ENCODE assay signal across 10 cellular contexts in genomic region chr1:26274801-26275425, GRCh38. TPM values are rescaled to one million over a fixed set of nuclear protein-coding genes. Genes with fewer than 3 reads are reported as not detected.
A peak's percentile ranks its signal among the peaks of the same experiment; 100 is the strongest.
DNase-seq lines count a peak whose midpoint lies in the region; ATAC-seq, FAIRE-seq and TF ChIP-seq lines count a peak whose summit lies in the region.
"Had no signal": no experiment of that assay in that cellular context is flagged by ENCODE, and none has a peak within 500 bp of the region (broad histone marks: within the 10 kb centered on the region; RNA-seq: fewer than 3 reads in every experiment).

No MANE protein-coding gene starts in this region.

- H3K4me2 ChIP-seq in GM23248 (ENCODE audit: unreplicated experiment) = peak overlapping the region; percentile 73

- no peak for FAIRE-seq in RCC 7860 (lab: Jason Lieb, UNC)

- no peaks in the 10 kb centered on the region for H3K9me3 Mint-ChIP-seq in chondrocyte (ENCODE audit: low read depth)

- peaks cover 55% of the 10 kb centered on the region for H3F3A ChIP-seq in GM23248 (ENCODE audit: insufficient read depth)

- in situ Hi-C loops in GM23248 (cut with MboI) = no loop called here

- H3K36me3 ChIP-seq in GM23248 (ENCODE audit: low read depth) (no peaks in the 10 kb centered on the region), psoas muscle (ENCODE audit: insufficient read depth in 1 of 2, low read depth in 1 of 2) (peaks cover 7 to 73% of the 10 kb centered on the region in 2 donors)

- no peaks in the 10 kb centered on the region for H4K20me1 ChIP-seq in GM23248 (ENCODE audit: insufficient read depth)

- 65 to 71% methylated on average over 11 of the region's 11 CpGs for WGBS in GM23248 (ENCODE audit: low coverage in 1 of 2, low lambda C conversion rate in 2 of 2, missing lambda C conversion rate in 2 of 2), 2 experiments
- WGBS in psoas muscle, 3 donors = 76 to 88% (median 79%) methylated on average over 9 to 11 of the region's 11 CpGs

- H3K27ac Mint-ChIP-seq in chondrocyte (ENCODE audit: unreplicated experiment) = peak overlapping the region; percentile 55

- H3K27me3 ChIP-seq in GM23248 (replicated peaks; ENCODE audit: insufficient read depth) = no peaks in the 10 kb centered on the region
- H3K27me3 ChIP-seq in psoas muscle (ENCODE audit: insufficient read depth in 3 of 3, low read length in 2 of 3) = no peaks in the 10 kb centered on the region

- peak overlapping the region; percentile 75 for H3K9ac ChIP-seq in GM23248

- H3K9me3 ChIP-seq in GM23248 (ENCODE audit: low read depth) = no peaks in the 10 kb centered on the region
- no peaks in the 10 kb centered on the region for H3K9me3 ChIP-seq in psoas muscle

- ATAC-seq in psoas muscle (no peak), GM18909 (IDR thresholded peaks at IDR 0.05; ENCODE audit: poor library complexity, unreplicated experiment) (no peak)

- H3K4me1 Mint-ChIP-seq in chondrocyte (ENCODE audit: low read depth) = peaks cover 54% of the 10 kb centered on the region

- H3K79me2 ChIP-seq in GM23248 (ENCODE audit: insufficient read depth) = no peaks in the 10 kb centered on the region

- DNase-seq in GM23248 (peak; percentile 61), RCC 7860 (ENCODE audit: low spot score) (peak; percentile 51), chondrocyte (ENCODE audit: low spot score) (no peak), psoas muscle (no peak), glomerular visceral epithelial cell (ENCODE audit: extremely low spot score) (no peak), COR-L47 (lab: John Stamatoyannopoulos, UW) (no peak), DMS153 treated with DMSO at 0.1 percent for 48 hours (lab: John Stamatoyannopoulos, UW; ENCODE audit: unreplicated experiment) (no peak)

- intact Hi-C loops in psoas muscle (cut with DNase I) = loop anchor here in 1 of 2 donors (1.0 to 5.0 kb wide), 2 partner anchors 38 to 46 kb away; no protein-coding TSS in a partner anchor

- peaks cover 48% of the 10 kb centered on the region for H3K4me1 ChIP-seq in GM23248 (ENCODE audit: insufficient read depth)
- H3K4me1 ChIP-seq in psoas muscle = peaks cover 66% of the 10 kb centered on the region

- H3K9me2 ChIP-seq in GM23248 (ENCODE audit: insufficient read depth) = no peaks in the 10 kb centered on the region

- H3K27me3 Mint-ChIP-seq in chondrocyte (ENCODE audit: low read depth) = no peaks in the 10 kb centered on the region

- H3K27ac ChIP-seq in GM23248 = peak overlapping the region; percentile 95
- H3K27ac ChIP-seq in psoas muscle = peak overlapping the region; percentile 92

- TF ChIP-seq CTCF in chondrocyte (IDR thresholded peaks at IDR 0.05) (no peak), psoas muscle (IDR thresholded peaks at IDR 0.05) (no peak)

- H3K4me3 ChIP-seq in GM23248 (no peak overlapping the region), psoas muscle (no peak overlapping the region)

- peaks cover 15% of the 10 kb centered on the region for H3K36me3 Mint-ChIP-seq in chondrocyte (ENCODE audit: low read depth)

- H2AFZ ChIP-seq in GM23248 = peak overlapping the region; percentile 73

- H3K4me3 Mint-ChIP-seq in chondrocyte (ENCODE audit: unreplicated experiment) = no peak overlapping the region

RNA-seq across cellular contexts. Expression of gene SH3BGRL3, which starts 5.0 kb away (rescaled TPM):
- 212 and 240 TPM in 2 replicates for total RNA-seq in GM23248 (2014; rRNA removed; shearing (Covaris generic))
- polyA plus RNA-seq in GM23248 (2016; fragmentation: Nextera tagmentation; extraction: Ambion mirVana) = 2,795 and 2,825 TPM in 2 replicates
- total RNA-seq in chondrocyte = 156 to 175 TPM (median 162 TPM) in 3 replicates
- 10 to 100 TPM; 21.4 to 30.6 (median 22.6) TPM for total RNA-seq in psoas muscle
- polyA plus RNA-seq in psoas muscle = 10 to 100 TPM; 10.9 to 78.1 (median 18.2) TPM

RNA-seq across cellular contexts. Expression of gene UBXN11, which starts 31.5 kb away (rescaled TPM):
- 4.8 and 5.8 TPM in 2 replicates for total RNA-seq in GM23248 (2014; rRNA removed; shearing (Covaris generic))
- 11.1 and 12.7 TPM in 2 replicates for polyA plus RNA-seq in GM23248 (2016; fragmentation: Nextera tagmentation; extraction: Ambion mirVana)
- 8.7 to 20.4 TPM (median 8.7 TPM) in 3 replicates for total RNA-seq in chondrocyte
- 1 to 10 TPM; 3.5 to 7.0 (median 3.9) TPM for total RNA-seq in psoas muscle
- 1 to 10 TPM; 3.9 to 6.8 (median 5.8) TPM for polyA plus RNA-seq in psoas muscle

RNA-seq across cellular contexts. Expression of gene CEP85, which starts 40.9 kb away (rescaled TPM):
- 6.2 TPM in 2 replicates for total RNA-seq in GM23248 (2014; rRNA removed; shearing (Covaris generic))
- 4.6 and 5.0 TPM in 2 replicates for polyA plus RNA-seq in GM23248 (2016; fragmentation: Nextera tagmentation; extraction: Ambion mirVana)
- 13.1 to 18.2 TPM (median 13.7 TPM) in 3 replicates for total RNA-seq in chondrocyte
- 10 to 100 TPM; 16.0 to 52.5 (median 41.1) TPM for total RNA-seq in psoas muscle
- 10 to 100 TPM; 14.8 to 24.2 (median 18.0) TPM for polyA plus RNA-seq in psoas muscle

RNA-seq across cellular contexts. Expression of gene CD52, which starts 42.8 kb away (rescaled TPM):
- total RNA-seq in GM23248 (2014; rRNA removed; shearing (Covaris generic)) = not detected in 2 replicates
- polyA plus RNA-seq in GM23248 (2016; fragmentation: Nextera tagmentation; extraction: Ambion mirVana) = not detected in 2 replicates
- total RNA-seq in chondrocyte = not detected in 3 replicates
- total RNA-seq in psoas muscle = 1 to 10 TPM; 2.1 to 4.2 (median 4.1) TPM
- polyA plus RNA-seq in psoas muscle = 1 to 10 TPM; 2.9 to 3.9 (median 3.6) TPM
- total RNA-seq: renal cortical epithelial cell, SK-MEL-5 had no signal

Comparison
In these comparisons a context has a peak if more than half of its experiments do, and no peak if none do; other contexts are left out.
1. DNase-seq: peak in GM23248 (single experiment) and RCC 7860 (single experiment); none in chondrocyte (single experiment), psoas muscle (0 of 2), glomerular visceral epithelial cell (single experiment), COR-L47 (single experiment) and DMS153 treated with DMSO at 0.1 percent for 48 hours (single experiment).